In genomic region chr12:8081228-8081920, GRCh38 we compare ENCODE assay signal across 8 cellular contexts. TPM values are rescaled to one million over a fixed set of nuclear protein-coding genes. Genes with fewer than 3 reads are reported as not detected.
DNase-seq lines count a peak whose midpoint lies in the region; ATAC-seq and TF ChIP-seq lines count a peak whose summit lies in the region.

No MANE protein-coding gene starts in this region.

- no peaks in the 10 kb centered on the region for H3K9me3 Mint-ChIP-seq in IgD-negative memory B cell
- H3K9me3 Mint-ChIP-seq in activated CD8-positive, alpha-beta memory T cell treated with anti-CD3 and anti-CD28 coated beads, Interleukin-2, amount 10 ng/mL, durations not matched to agents 7 days and 5 days (ENCODE audit: low read depth): no peaks in the 10 kb centered on the region

- H3K4me3 Mint-ChIP-seq in IgD-negative memory B cell: peak overlapping the region; percentile 87 to 99 (median 96)
- peak overlapping the region; percentile 100 for H3K4me3 Mint-ChIP-seq in activated CD8-positive, alpha-beta memory T cell treated with anti-CD3 and anti-CD28 coated beads, Interleukin-2, amount 10 ng/mL, durations not matched to agents 7 days and 5 days

- H3K4me1 Mint-ChIP-seq in IgD-negative memory B cell: peaks cover 33 to 47% (median 36%) of the 10 kb centered on the region in 3 donors
- H3K4me1 Mint-ChIP-seq in activated CD8-positive, alpha-beta memory T cell treated with anti-CD3 and anti-CD28 coated beads, Interleukin-2, amount 10 ng/mL, durations not matched to agents 7 days and 5 days: peaks cover 53% of the 10 kb centered on the region

- peak; percentile 57 for DNase-seq in activated CD8-positive, alpha-beta memory T cell treated with anti-CD3 and anti-CD28 coated beads, Interleukin-2, amount 10 ng/mL, durations not matched to agents 7 days and 5 days
- DNase-seq in fibroblast of pulmonary artery (ENCODE audit: low read depth): no peak
- peak; percentile 8 for DNase-seq in occipital lobe (lab: John Stamatoyannopoulos, UW)
- no peak for DNase-seq in middle frontal gyrus (ENCODE audit: extremely low spot score, low spot score)

- ATAC-seq in activated CD8-positive, alpha-beta memory T cell treated with anti-CD3 and anti-CD28 coated beads, Interleukin-2, amount 10 ng/mL, durations not matched to agents 7 days and 5 days: no peak
- no peak for ATAC-seq in HG03460 (IDR thresholded peaks at IDR 0.05; ENCODE audit: unreplicated experiment)
- no peak for ATAC-seq in HG03432 (IDR thresholded peaks at IDR 0.05; ENCODE audit: unreplicated experiment)

- no peaks in the 10 kb centered on the region for H3K27me3 Mint-ChIP-seq in IgD-negative memory B cell
- no peaks in the 10 kb centered on the region for H3K27me3 Mint-ChIP-seq in activated CD8-positive, alpha-beta memory T cell treated with anti-CD3 and anti-CD28 coated beads, Interleukin-2, amount 10 ng/mL, durations not matched to agents 7 days and 5 days

- H3K36me3 Mint-ChIP-seq in IgD-negative memory B cell: no peaks in the 10 kb centered on the region
- H3K36me3 Mint-ChIP-seq in activated CD8-positive, alpha-beta memory T cell treated with anti-CD3 and anti-CD28 coated beads, Interleukin-2, amount 10 ng/mL, durations not matched to agents 7 days and 5 days: peaks cover 19% of the 10 kb centered on the region

- peak overlapping the region; percentile 96 for H3K4me3 ChIP-seq in GM08714 (ENCODE audit: low read length)
- peak overlapping the region; percentile 98 for H3K4me3 ChIP-seq in fibroblast of pulmonary artery (replicated peaks; ENCODE audit: low read depth, low read length)

- peak overlapping the region; percentile 70 to 99 (median 98) for H3K27ac Mint-ChIP-seq in IgD-negative memory B cell
- peak overlapping the region; percentile 100 for H3K27ac Mint-ChIP-seq in activated CD8-positive, alpha-beta memory T cell treated with anti-CD3 and anti-CD28 coated beads, Interleukin-2, amount 10 ng/mL, durations not matched to agents 7 days and 5 days

- TF ChIP-seq CTCF in fibroblast of pulmonary artery (IDR thresholded peaks at IDR 0.05; ENCODE audit: low read length, missing control alignments): no peak

- CTCF ChIA-PET in activated CD8-positive, alpha-beta memory T cell treated with anti-CD3 and anti-CD28 coated beads, Interleukin-2, amount 10 ng/mL, durations not matched to agents 7 days and 5 days (lab: Charles Lee): interaction anchor here (0.7 to 5.9 kb wide), 3 partner anchors 12 to 218 kb away, joined by 3 to 69 read pairs (median 4); no protein-coding TSS in a partner anchor

RNA-seq across cellular contexts. Expression of gene NECAP1, which starts 0.7 kb away (rescaled TPM):
- polyA plus RNA-seq in IgD-negative memory B cell: 11.6 TPM
- total RNA-seq in activated CD8-positive, alpha-beta memory T cell treated with anti-CD3 and anti-CD28 coated beads, Interleukin-2, amount 10 ng/mL, durations not matched to agents 7 days and 5 days: 10 to 100 TPM; 32.4 to 40.5 TPM
- total RNA-seq in occipital lobe: 174 TPM

RNA-seq across cellular contexts. Expression of gene C3AR1, which starts 15.2 kb away (rescaled TPM):
- 0.53 TPM for polyA plus RNA-seq in IgD-negative memory B cell
- 10 to 100 TPM in 1 of 2 experiments, 1 to 10 TPM in 1; 9.3 to 10.7 TPM for total RNA-seq in activated CD8-positive, alpha-beta memory T cell treated with anti-CD3 and anti-CD28 coated beads, Interleukin-2, amount 10 ng/mL, durations not matched to agents 7 days and 5 days
- total RNA-seq in occipital lobe: 3.1 TPM

RNA-seq across cellular contexts. Expression of gene CLEC4A, which starts 42.0 kb away (rescaled TPM):
- 6.9 TPM for polyA plus RNA-seq in IgD-negative memory B cell
- total RNA-seq in activated CD8-positive, alpha-beta memory T cell treated with anti-CD3 and anti-CD28 coated beads, Interleukin-2, amount 10 ng/mL, durations not matched to agents 7 days and 5 days: under 1 TPM; 0.19 to 0.79 TPM
- total RNA-seq in occipital lobe: 0.31 TPM

RNA-seq across cellular contexts. Expression of gene FOXJ2, which starts 48.9 kb away (rescaled TPM):
- polyA plus RNA-seq in IgD-negative memory B cell: 11.6 TPM
- 10 to 100 TPM; 17.9 to 18.1 TPM for total RNA-seq in activated CD8-positive, alpha-beta memory T cell treated with anti-CD3 and anti-CD28 coated beads, Interleukin-2, amount 10 ng/mL, durations not matched to agents 7 days and 5 days
- total RNA-seq in occipital lobe: 7.3 TPM

Comparison
In these comparisons a context has a peak if more than half of its experiments do, and no peak if none do; other contexts are left out.
1. DNase-seq: peak in activated CD8-positive, alpha-beta memory T cell treated with anti-CD3 and anti-CD28 coated beads, Interleukin-2, amount 10 ng/mL, durations not matched to agents 7 days and 5 days (single experiment) and occipital lobe (single experiment); none in fibroblast of pulmonary artery (single experiment) and middle frontal gyrus (single experiment).